In the genomic region with DNA sequence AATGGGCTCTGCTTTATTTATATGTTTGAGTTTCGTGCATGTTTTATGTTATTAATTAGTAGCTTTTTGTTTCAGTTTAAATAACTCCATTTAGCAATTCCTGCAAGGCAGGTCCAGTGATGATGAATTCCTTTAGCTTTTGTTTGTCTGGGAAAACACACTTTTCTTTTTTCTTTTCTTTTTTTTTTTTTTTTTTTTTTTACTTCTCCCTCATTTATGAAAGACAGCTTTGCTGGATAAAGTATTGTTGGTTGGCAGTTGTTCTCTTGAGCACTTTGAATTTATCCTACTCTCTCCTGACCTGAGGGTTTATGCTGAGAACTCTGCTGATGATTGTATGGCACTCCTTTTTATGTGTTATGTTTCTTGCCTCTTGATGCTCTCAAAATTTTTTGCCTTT, we compare ENCODE assay signal across 16 cellular contexts. TPM values are rescaled to one million over a fixed set of nuclear protein-coding genes. Genes with fewer than 3 reads are reported as not detected.
DNase-seq lines count a peak whose midpoint lies in the region; ATAC-seq, FAIRE-seq and TF ChIP-seq lines count a peak whose summit lies in the region.
"Had no signal": no experiment of that assay in that cellular context is flagged by ENCODE, and none has a peak within 500 bp of the region (broad histone marks: within the 10 kb centered on the region; RNA-seq: fewer than 3 reads in every experiment).

No MANE protein-coding gene starts in this region.

- intact Hi-C loops in pancreas (cut with DNase I), result no loop called here

- H3K4me3 Mint-ChIP-seq in activated naive CD4-positive, alpha-beta T cell treated with anti-CD3 and anti-CD28 coated beads, Interleukin-2, amount 50 U/mL, for 24 hours, result no peak overlapping the region
- H3K4me3 Mint-ChIP-seq: H9 had no signal

- H3K79me2 ChIP-seq in GM23248 (ENCODE audit: insufficient read depth), result no peaks in the 10 kb centered on the region

- no peak for TF ChIP-seq POLR2A in erythroblast (IDR thresholded peaks at IDR 0.05; ENCODE audit: low read length)

- no peaks in the 10 kb centered on the region for H3K27me3 ChIP-seq in GM23248 (replicated peaks; ENCODE audit: insufficient read depth)
- H3K27me3 ChIP-seq in pancreas, result no peaks in the 10 kb centered on the region
- H3K27me3 ChIP-seq: MG63 had no signal

- H3K36me3 Mint-ChIP-seq in activated naive CD4-positive, alpha-beta T cell treated with anti-CD3 and anti-CD28 coated beads, Interleukin-2, amount 50 U/mL, for 24 hours, result peaks cover 51% of the 10 kb centered on the region

- H3K4me1 Mint-ChIP-seq in activated naive CD4-positive, alpha-beta T cell treated with anti-CD3 and anti-CD28 coated beads, Interleukin-2, amount 50 U/mL, for 24 hours, result peaks cover 3% of the 10 kb centered on the region
- H3K4me1 Mint-ChIP-seq: H9 had no signal

- H3K9me3 ChIP-seq in GM23248 (ENCODE audit: low read depth) (no peaks in the 10 kb centered on the region), pancreas (peaks cover 0 to 2% (median 0%) of the 10 kb centered on the region in 4 donors)

- H3K9ac ChIP-seq in GM23248, result no peak overlapping the region

- no peak for ATAC-seq in pancreas
- ATAC-seq: A549 had no signal

- no peak overlapping the region for H3K4me2 ChIP-seq in GM23248 (ENCODE audit: unreplicated experiment)
- H3K4me2 ChIP-seq: A549 had no signal

- in situ Hi-C loops in GM23248 (cut with MboI), result no loop called here

- H4K20me1 ChIP-seq in GM23248 (ENCODE audit: insufficient read depth), result no peaks in the 10 kb centered on the region

- H3K4me3 ChIP-seq in GM23248 (no peak overlapping the region), pancreas (no peak overlapping the region)
- H3K4me3 ChIP-seq: A549, MG63 had no signal

- peaks cover 62% of the 10 kb centered on the region for H3F3A ChIP-seq in GM23248 (ENCODE audit: insufficient read depth)

- 98 to 100% methylated on average over 1 of the region's 1 CpG for WGBS in GM23248 (ENCODE audit: low coverage in 1 of 2, low lambda C conversion rate in 2 of 2, missing lambda C conversion rate in 2 of 2), 2 experiments
- WGBS in pancreas, 2 donors, result 95 to 98% methylated on average over 1 of the region's 1 CpG

- TF ChIP-seq CTCF in pancreas (IDR thresholded peaks at IDR 0.05), result no peak

- H3K36me3 ChIP-seq in GM23248 (ENCODE audit: low read depth) (peaks cover 42% of the 10 kb centered on the region), pancreas (peaks cover 0 to 35% (median 28%) of the 10 kb centered on the region in 3 donors)

- no peak overlapping the region for H2AFZ ChIP-seq in GM23248

- H3K9me2 ChIP-seq in GM23248 (ENCODE audit: insufficient read depth), result no peaks in the 10 kb centered on the region

- no peak for DNase-seq in activated naive CD4-positive, alpha-beta T cell (lab: John Stamatoyannopoulos, UW)
- peak; percentile 27 for DNase-seq in OCI-M1 (lab: John Stamatoyannopoulos, UW)
- DNase-seq in erythroblast (lab: John Stamatoyannopoulos, UW), result peak; percentile 31 to 42
- DNase-seq in retina, result peak; percentile 6
- no peak for DNase-seq in GM23248
- no peak for DNase-seq in pancreas
- no peak for DNase-seq in Ammon's horn (ENCODE audit: low spot score)
- DNase-seq: Caco-2, H9, KG1, MG63, NCI-H1105, NCI-H1694 treated with DMSO at 0.1 percent for 48 hours, NCI-H748 treated with DMSO at 0.1 percent for 48 hours had no signal

- no peaks in the 10 kb centered on the region for H3K27me3 Mint-ChIP-seq in activated naive CD4-positive, alpha-beta T cell treated with anti-CD3 and anti-CD28 coated beads, Interleukin-2, amount 50 U/mL, for 24 hours

- H3K27ac ChIP-seq in GM23248 (no peak overlapping the region), pancreas (no peak overlapping the region)
- H3K27ac ChIP-seq: A549 had no signal

- H3K4me1 ChIP-seq in GM23248 (ENCODE audit: insufficient read depth), result peaks cover 3% of the 10 kb centered on the region
- no peaks in the 10 kb centered on the region for H3K4me1 ChIP-seq in pancreas
- H3K4me1 ChIP-seq: A549, Caco-2 had no signal

- no peak for FAIRE-seq in pancreas (lab: Jason Lieb, UNC)
- FAIRE-seq: A549 had no signal

- H3K9me3 Mint-ChIP-seq in activated naive CD4-positive, alpha-beta T cell treated with anti-CD3 and anti-CD28 coated beads, Interleukin-2, amount 50 U/mL, for 24 hours, result peaks cover 34% of the 10 kb centered on the region

- peak overlapping the region; percentile 76 for H3K27ac Mint-ChIP-seq in activated naive CD4-positive, alpha-beta T cell treated with anti-CD3 and anti-CD28 coated beads, Interleukin-2, amount 50 U/mL, for 24 hours
- H3K27ac Mint-ChIP-seq: H9 had no signal

RNA-seq across cellular contexts. Expression of gene TMEM39A, which starts 35.7 kb away (rescaled TPM):
- 78.8 and 105 TPM in 2 replicates for total RNA-seq in GM23248 (2014; rRNA removed; shearing (Covaris generic))
- 37.9 and 41.1 TPM in 2 replicates for polyA plus RNA-seq in GM23248 (2016; fragmentation: Nextera tagmentation; extraction: Ambion mirVana)
- 10 to 100 TPM; 19.4 to 41.4 (median 34.8) TPM for total RNA-seq in pancreas
- polyA plus RNA-seq in pancreas, result 10 to 100 TPM; 12.2 to 15.2 TPM

RNA-seq across cellular contexts. Expression of gene POGLUT1, which starts 41.1 kb away (rescaled TPM):
- total RNA-seq in GM23248 (2014; rRNA removed; shearing (Covaris generic)), result 10.9 and 20.8 TPM in 2 replicates
- 18.7 and 24.5 TPM in 2 replicates for polyA plus RNA-seq in GM23248 (2016; fragmentation: Nextera tagmentation; extraction: Ambion mirVana)
- total RNA-seq in pancreas, result 10 to 100 TPM in 3 of 6 donors, 1 to 10 TPM in 3; 6.6 to 13.8 (median 10.1) TPM
- 1 to 10 TPM; 5.8 to 7.3 TPM for polyA plus RNA-seq in pancreas

Comparison
In these comparisons a context has a peak if more than half of its experiments do, and no peak if none do; other contexts are left out.
1. DNase-seq: peak in OCI-M1 (single experiment), erythroblast (2 of 2) and retina (single experiment); none in activated naive CD4-positive, alpha-beta T cell (0 of 4), GM23248 (single experiment), pancreas (0 of 6) and Ammon's horn (single experiment).